ENCODE assay signal across 8 cellular contexts in the genomic region with DNA sequence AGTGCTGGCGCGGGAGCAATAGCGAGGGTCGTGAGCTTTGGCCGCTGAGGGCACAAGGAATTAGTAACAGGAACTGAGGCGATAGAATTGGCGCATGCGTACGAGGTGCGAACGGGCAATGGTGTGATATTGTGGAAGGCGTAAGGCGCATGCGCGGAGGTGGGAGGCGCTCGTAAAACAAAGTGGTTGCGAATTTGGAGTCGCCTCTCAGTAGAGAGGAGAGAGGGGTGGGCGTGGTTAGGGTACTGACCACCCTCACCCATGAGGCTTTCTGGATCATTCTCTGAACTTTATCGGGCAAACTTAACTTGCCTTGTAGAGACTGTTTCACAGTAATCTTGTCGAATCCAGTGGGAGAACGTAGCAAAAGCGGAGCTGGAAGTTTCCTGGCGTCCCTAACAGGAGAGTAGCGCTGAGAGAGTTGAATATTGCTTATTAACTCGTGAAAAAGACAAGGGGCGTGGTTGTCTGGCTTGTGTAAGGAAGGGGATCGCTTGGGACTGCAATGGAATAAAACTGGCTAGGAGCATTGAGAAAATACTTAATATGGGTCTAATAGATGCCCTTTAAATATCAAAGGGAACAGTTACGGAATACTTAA. TPM values are rescaled to one million over a fixed set of nuclear protein-coding genes. Genes with fewer than 3 reads are reported as not detected.
DNase-seq lines count a peak whose midpoint lies in the region; ATAC-seq and TF ChIP-seq lines count a peak whose summit lies in the region.

No MANE protein-coding gene starts in this region.

- H3K4me1 ChIP-seq in DOHH2 (ENCODE audit: control insufficient read depth, low read length) (peaks cover 54% of the 10 kb centered on the region), GM23248 (ENCODE audit: insufficient read depth) (peaks cover 30% of the 10 kb centered on the region)
- H3K4me1 ChIP-seq in naive thymus-derived CD4-positive, alpha-beta T cell (ENCODE audit: control insufficient read depth in 2 of 2, insufficient read depth in 2 of 2, low read length in 2 of 2) = peaks cover 28 to 35% of the 10 kb centered on the region in 2 donors

- POLR2A ChIA-PET in naive thymus-derived CD4-positive, alpha-beta T cell (lab: Charles Lee) = interaction anchor here (0.8 to 11.7 kb wide), 12 partner anchors 9 to 49 kb away, joined by 3 to 160 read pairs (median 6); partner anchors contain the start of genes FLAD1, PBXIP1, PMVK and PYGO2

- H4K20me1 ChIP-seq in DOHH2 (ENCODE audit: control insufficient read depth, insufficient read depth, low read depth, low read length) (peaks cover 14% of the 10 kb centered on the region; the same call in 1 of the 2 replicates), GM23248 (ENCODE audit: insufficient read depth) (no peaks in the 10 kb centered on the region)

- WGBS in GM23248 (ENCODE audit: low coverage in 1 of 2, low lambda C conversion rate in 2 of 2, missing lambda C conversion rate in 2 of 2), 2 experiments = 0 to 1% methylated on average over 30 of the region's 30 CpGs

- H3K27me3 ChIP-seq in DOHH2 (ENCODE audit: control insufficient read depth, low read length) (no peaks in the 10 kb centered on the region), GM23248 (replicated peaks; ENCODE audit: insufficient read depth) (no peaks in the 10 kb centered on the region)
- H3K27me3 ChIP-seq in naive thymus-derived CD4-positive, alpha-beta T cell (ENCODE audit: control insufficient read depth in 2 of 2, insufficient read depth in 2 of 2, low read length in 2 of 2) = no peaks in the 10 kb centered on the region

- peaks cover 21 to 36% (median 30%) of the 10 kb centered on the region in 7 donors for H3K4me1 Mint-ChIP-seq in naive thymus-derived CD4-positive, alpha-beta T cell
- H3K4me1 Mint-ChIP-seq in stimulated activated naive B cell treated with anti-CD40 and anti-IgM and Interleukin-4, amounts not matched to agents 10 μg/mL and 1 μg/mL and 100 μg/mL, for 72 hours = peaks cover 28 to 35% of the 10 kb centered on the region in 2 donors

- DNase-seq in GM23248 = peak; percentile 97
- peak; percentile 87 for DNase-seq in activated T-helper 1 cell treated with Interleukin-2 at 50 U/mL for 16 hours (ENCODE audit: low read depth)
- DNase-seq in fibroblast of peridontal ligament (ENCODE audit: extremely low read depth) = peak; percentile 97
- DNase-seq in naive thymus-derived CD4-positive, alpha-beta T cell = peak in 8 of 9 donors; percentile 91 to 98 (median 95)
- DNase-seq in stimulated activated naive B cell treated with anti-CD40 and anti-IgM and Interleukin-4, amounts not matched to agents 10 μg/mL and 1 μg/mL and 100 μg/mL, for 72 hours = peak; percentile 93

- H3K9me3 Mint-ChIP-seq in naive thymus-derived CD4-positive, alpha-beta T cell = peaks cover 0 to 2% (median 0%) of the 10 kb centered on the region in 11 donors
- H3K9me3 Mint-ChIP-seq in stimulated activated naive B cell treated with anti-CD40 and anti-IgM and Interleukin-4, amounts not matched to agents 10 μg/mL and 1 μg/mL and 100 μg/mL, for 72 hours = no peaks in the 10 kb centered on the region

- peak overlapping the region; percentile 98 for H3K9ac ChIP-seq in GM23248

- H3K27ac ChIP-seq in DOHH2 (ENCODE audit: low read depth, low read length) = peak overlapping the region; percentile 82
- H3K27ac ChIP-seq in GM23248 = peak overlapping the region; percentile 99
- H3K27ac ChIP-seq in KOPT-K1 (ENCODE audit: low read depth, low read length, poor library complexity, severe bottlenecking) = peak overlapping the region; percentile 92
- peak overlapping the region; percentile 94 for H3K27ac ChIP-seq in naive thymus-derived CD4-positive, alpha-beta T cell (ENCODE audit: low read depth, low read length)

- peak; percentile 56 for ATAC-seq in naive thymus-derived CD4-positive, alpha-beta T cell
- ATAC-seq in stimulated activated naive B cell treated with anti-CD40 and anti-IgM and Interleukin-4, amounts not matched to agents 10 μg/mL and 1 μg/mL and 100 μg/mL, for 72 hours (replicated peaks) = peak; percentile 60 to 67

- no peak overlapping the region for H3K27ac Mint-ChIP-seq in naive thymus-derived CD4-positive, alpha-beta T cell
- no peak overlapping the region for H3K27ac Mint-ChIP-seq in stimulated activated naive B cell treated with anti-CD40 and anti-IgM and Interleukin-4, amounts not matched to agents 10 μg/mL and 1 μg/mL and 100 μg/mL, for 72 hours

- H3K9me2 ChIP-seq in DOHH2 (replicated peaks; ENCODE audit: control insufficient read depth, low read length) (no peaks in the 10 kb centered on the region), GM23248 (ENCODE audit: insufficient read depth) (no peaks in the 10 kb centered on the region)

- H3K9me3 ChIP-seq in DOHH2 (ENCODE audit: control insufficient read depth, insufficient read depth, low read length) (no peaks in the 10 kb centered on the region), GM23248 (ENCODE audit: low read depth) (no peaks in the 10 kb centered on the region), KOPT-K1 (ENCODE audit: insufficient read depth, low read length, poor library complexity, severe bottlenecking) (no peaks in the 10 kb centered on the region)
- no peaks in the 10 kb centered on the region for H3K9me3 ChIP-seq in naive thymus-derived CD4-positive, alpha-beta T cell (ENCODE audit: control insufficient read depth in 2 of 3, low read length in 3 of 3)

- no peak for TF ChIP-seq CTCF in DOHH2 (IDR thresholded peaks at IDR 0.05; ENCODE audit: low read depth, low read length, poor library complexity, severe bottlenecking)

- H3K36me3 Mint-ChIP-seq in naive thymus-derived CD4-positive, alpha-beta T cell = peaks cover 0 to 18% (median 0%) of the 10 kb centered on the region in 5 donors
- H3K36me3 Mint-ChIP-seq in stimulated activated naive B cell treated with anti-CD40 and anti-IgM and Interleukin-4, amounts not matched to agents 10 μg/mL and 1 μg/mL and 100 μg/mL, for 72 hours = peaks cover 12 to 24% of the 10 kb centered on the region in 2 donors

- H3K4me3 ChIP-seq in DOHH2 (ENCODE audit: low read length) (peak overlapping the region; percentile 95), GM23248 (peak overlapping the region; percentile 82)
- H3K4me3 ChIP-seq in naive thymus-derived CD4-positive, alpha-beta T cell (ENCODE audit: low read length) = peak overlapping the region; percentile 82

- H3K79me2 ChIP-seq in DOHH2 (ENCODE audit: control insufficient read depth, low read length) (peaks cover 90% of the 10 kb centered on the region), GM23248 (ENCODE audit: insufficient read depth) (peaks cover 48% of the 10 kb centered on the region)

- H2AFZ ChIP-seq in GM23248 = peak overlapping the region; percentile 83

- H3F3A ChIP-seq in DOHH2 (ENCODE audit: control insufficient read depth, insufficient read depth) (peaks cover 21% of the 10 kb centered on the region), GM23248 (ENCODE audit: insufficient read depth) (peaks cover 48% of the 10 kb centered on the region)

- CTCF ChIA-PET in naive thymus-derived CD4-positive, alpha-beta T cell (lab: Charles Lee) = interaction anchor here (0.9 to 10.5 kb wide), 2 partner anchors 40 to 110 kb away, joined by 4 to 94 read pairs; no protein-coding TSS in a partner anchor

- H3K4me2 ChIP-seq in DOHH2 (ENCODE audit: low read length) (peak overlapping the region; percentile 83), GM23248 (ENCODE audit: unreplicated experiment) (peak overlapping the region; percentile 97)

- intact Hi-C loops in naive thymus-derived CD4-positive, alpha-beta T cell (cut with micrococcal nuclease) = loop anchor here (1.0 to 10.0 kb wide), 14 partner anchors 8 to 417 kb away; partner anchors contain the start of genes ADAM15 (in 2 of the 2), FLAD1 (in 2 of the 2), PYGO2 (in 2 of the 2) and UBE2Q1 (in 2 of the 2)

- in situ Hi-C loops in GM23248 (cut with MboI) = no loop called here

- H3K4me3 Mint-ChIP-seq in naive thymus-derived CD4-positive, alpha-beta T cell = no peak overlapping the region
- H3K4me3 Mint-ChIP-seq in stimulated activated naive B cell treated with anti-CD40 and anti-IgM and Interleukin-4, amounts not matched to agents 10 μg/mL and 1 μg/mL and 100 μg/mL, for 72 hours = no peak overlapping the region

- H3K27me3 Mint-ChIP-seq in naive thymus-derived CD4-positive, alpha-beta T cell = no peaks in the 10 kb centered on the region
- H3K27me3 Mint-ChIP-seq in stimulated activated naive B cell treated with anti-CD40 and anti-IgM and Interleukin-4, amounts not matched to agents 10 μg/mL and 1 μg/mL and 100 μg/mL, for 72 hours = no peaks in the 10 kb centered on the region

- peaks cover 59% of the 10 kb centered on the region for H3K36me3 ChIP-seq in DOHH2 (ENCODE audit: control insufficient read depth, low read length)
- no peaks in the 10 kb centered on the region for H3K36me3 ChIP-seq in GM23248 (ENCODE audit: low read depth)
- H3K36me3 ChIP-seq in KOPT-K1 (ENCODE audit: insufficient read depth, low read length) = peaks cover 33% of the 10 kb centered on the region
- peaks cover 0 to 13% (median 0%) of the 10 kb centered on the region in 3 experiments for H3K36me3 ChIP-seq in naive thymus-derived CD4-positive, alpha-beta T cell (ENCODE audit: control insufficient read depth in 2 of 3, insufficient read depth in 3 of 3, low read length in 3 of 3)

RNA-seq across cellular contexts. Expression of gene CKS1B, which starts 0.4 kb away (rescaled TPM):
- total RNA-seq in GM23248 (2014; rRNA removed; shearing (Covaris generic)) = 45.6 and 50.3 TPM in 2 replicates
- polyA plus RNA-seq in GM23248 (2016; fragmentation: Nextera tagmentation; extraction: Ambion mirVana) = 113 and 119 TPM in 2 replicates
- polyA plus RNA-seq in PFSK-1 (2012; ENCODE audit: insufficient read length, low read depth) = 151 TPM
- total RNA-seq in naive thymus-derived CD4-positive, alpha-beta T cell = 100 to 1,000 TPM in 1 of 5 experiments, 10 to 100 TPM in 3, 1 to 10 TPM in 1; 8.4 to 105 (median 10.2) TPM
- 10 to 100 TPM; 37.1 to 55.2 TPM for polyA plus RNA-seq in naive thymus-derived CD4-positive, alpha-beta T cell

RNA-seq across cellular contexts. Expression of gene SHC1, which starts 4.4 kb away (rescaled TPM):
- total RNA-seq in GM23248 (2014; rRNA removed; shearing (Covaris generic)) = 295 and 319 TPM in 2 replicates
- polyA plus RNA-seq in GM23248 (2016; fragmentation: Nextera tagmentation; extraction: Ambion mirVana) = 275 and 278 TPM in 2 replicates
- polyA plus RNA-seq in PFSK-1 (2012; ENCODE audit: insufficient read length, low read depth) = 207 TPM
- total RNA-seq in naive thymus-derived CD4-positive, alpha-beta T cell = 10 to 100 TPM; 71.0 to 76.9 (median 73.7) TPM
- polyA plus RNA-seq in naive thymus-derived CD4-positive, alpha-beta T cell = 10 to 100 TPM; 29.6 to 38.3 TPM

RNA-seq across cellular contexts. Expression of gene FLAD1, which starts 8.2 kb away (rescaled TPM):
- total RNA-seq in GM23248 (2014; rRNA removed; shearing (Covaris generic)) = 15.6 and 21.3 TPM in 2 replicates
- polyA plus RNA-seq in GM23248 (2016; fragmentation: Nextera tagmentation; extraction: Ambion mirVana) = 26.4 and 30.2 TPM in 2 replicates
- polyA plus RNA-seq in PFSK-1 (2012; ENCODE audit: insufficient read length, low read depth) = 94.8 TPM
- 10 to 100 TPM; 24.4 to 50.2 (median 50.0) TPM for total RNA-seq in naive thymus-derived CD4-positive, alpha-beta T cell
- polyA plus RNA-seq in naive thymus-derived CD4-positive, alpha-beta T cell = 10 to 100 TPM; 33.3 to 45.8 TPM

RNA-seq across cellular contexts. Expression of gene PYGO2, which starts 13.3 kb away (rescaled TPM):
- 13.2 and 14.9 TPM in 2 replicates for total RNA-seq in GM23248 (2014; rRNA removed; shearing (Covaris generic))
- 14.7 and 15.4 TPM in 2 replicates for polyA plus RNA-seq in GM23248 (2016; fragmentation: Nextera tagmentation; extraction: Ambion mirVana)
- polyA plus RNA-seq in PFSK-1 (2012; ENCODE audit: insufficient read length, low read depth) = 19.3 TPM
- total RNA-seq in naive thymus-derived CD4-positive, alpha-beta T cell = 10 to 100 TPM; 33.0 to 69.5 (median 46.2) TPM
- polyA plus RNA-seq in naive thymus-derived CD4-positive, alpha-beta T cell = 10 to 100 TPM; 33.0 to 64.0 TPM

RNA-seq across cellular contexts. Expression of gene LENEP, which starts 18.5 kb away (rescaled TPM):
- not detected in 2 replicates for total RNA-seq in GM23248 (2014; rRNA removed; shearing (Covaris generic))
- not detected in 2 replicates for polyA plus RNA-seq in GM23248 (2016; fragmentation: Nextera tagmentation; extraction: Ambion mirVana)
- 0.48 TPM for polyA plus RNA-seq in PFSK-1 (2012; ENCODE audit: insufficient read length, low read depth)
- 1 to 10 TPM in 3 of 5 experiments, not detected in 2; 1.4 to 3.2 (median 2.6) TPM for total RNA-seq in naive thymus-derived CD4-positive, alpha-beta T cell
- polyA plus RNA-seq in naive thymus-derived CD4-positive, alpha-beta T cell = not detected

Comparison
In these comparisons a context has a peak if more than half of its experiments do, and no peak if none do; other contexts are left out.
1. Peak in every context shown above with its lines: DNase-seq, ATAC-seq, H3K4me3 ChIP-seq and H3K27ac ChIP-seq.